8 cellular contexts compared by ENCODE assay signal in the genomic region with DNA sequence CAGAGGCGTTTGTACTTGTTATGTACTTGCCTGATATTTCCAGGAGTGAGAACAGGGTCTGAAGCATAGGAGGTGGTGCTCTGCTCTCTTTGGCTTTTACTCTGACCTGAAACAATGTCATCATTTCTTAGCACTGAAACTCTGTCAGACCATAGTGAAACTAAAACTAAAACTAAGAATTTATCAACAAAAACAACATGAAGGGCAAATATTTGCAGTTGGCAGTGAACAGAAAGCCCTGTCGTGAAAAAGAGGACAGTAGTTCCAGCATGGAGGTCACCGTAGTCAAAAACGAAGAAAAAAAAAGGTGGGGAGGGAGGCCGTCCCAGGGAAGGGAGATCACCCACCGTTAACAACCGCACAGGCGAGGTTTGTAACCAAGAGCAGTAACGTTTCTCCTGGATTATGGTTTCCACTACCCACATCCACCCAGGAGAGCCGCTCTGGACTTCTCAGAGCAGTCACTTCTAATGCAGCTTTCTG.
DNase-seq lines count a peak whose midpoint lies in the region; ATAC-seq lines count a peak whose summit lies in the region.

No MANE protein-coding gene starts in this region.

- intact Hi-C loops in sciatic nerve (cut with DNase I), result no loop called here

- peak; percentile 46 for DNase-seq in DMS53 (lab: John Stamatoyannopoulos, UW)
- DNase-seq in LHCN-M2 (ENCODE audit: low read depth), result peak; percentile 50
- peak; percentile 23 for DNase-seq in fibroblast of peridontal ligament (ENCODE audit: extremely low read depth)
- no peak for DNase-seq in sciatic nerve (ENCODE audit: low spot score)
- DNase-seq in ecto neural progenitor cell (ENCODE audit: low spot score), result no peak
- no peak for DNase-seq in germinal center (ENCODE audit: low spot score)
- no peak for DNase-seq in islet precursor cell

- ATAC-seq in GM21576 (IDR thresholded peaks at IDR 0.05; ENCODE audit: unreplicated experiment), result peak; percentile 82
- peak; percentile 68 for ATAC-seq in sciatic nerve

Comparison
In these comparisons a context has a peak if more than half of its experiments do, and no peak if none do; other contexts are left out.
1. DNase-seq: peak in DMS53 (single experiment), LHCN-M2 (single experiment) and fibroblast of peridontal ligament (single experiment); none in sciatic nerve (single experiment), ecto neural progenitor cell (single experiment), germinal center (single experiment) and islet precursor cell (single experiment).